10 cellular contexts compared by ENCODE assay signal in genomic region chr1:218499021-218499691, GRCh38.
A peak's percentile ranks its signal among the peaks of the same experiment; 100 is the strongest.
DNase-seq lines count a peak whose midpoint lies in the region; ATAC-seq and TF ChIP-seq lines count a peak whose summit lies in the region.
"Had no signal": no experiment of that assay in that cellular context is flagged by ENCODE, and none has a peak within 500 bp of the region (broad histone marks: within the 10 kb centered on the region; RNA-seq: fewer than 3 reads in every experiment).

No MANE protein-coding gene starts in this region.

- H3K27me3 Mint-ChIP-seq in HFFc6 (ENCODE audit: insufficient read depth) (peaks cover 2% of the 10 kb centered on the region), endodermal cell (ENCODE audit: insufficient read depth) (no peaks in the 10 kb centered on the region)

- TF ChIP-seq POLR2A in stomach (IDR thresholded peaks at IDR 0.05): no peak

- H3K9ac ChIP-seq in adipocyte (ENCODE audit: low read length) (peak overlapping the region; percentile 75), endodermal cell (ENCODE audit: extremely low read depth, low read length, poor library complexity, severe bottlenecking) (no peak overlapping the region)

- H3K27ac Mint-ChIP-seq in HFFc6 (peak overlapping the region; percentile 95), endodermal cell (no peak overlapping the region)

- H3K4me3 Mint-ChIP-seq in HFFc6: peak overlapping the region; percentile 91
- no peak overlapping the region for H3K4me3 Mint-ChIP-seq in endodermal cell
- H3K4me3 Mint-ChIP-seq: central memory CD8-positive, alpha-beta T cell had no signal

- H3K4me1 ChIP-seq in adipocyte (ENCODE audit: control insufficient read depth, insufficient read depth, low read length) (peaks cover 20% of the 10 kb centered on the region), stomach (peaks cover 6 to 25% (median 17%) of the 10 kb centered on the region in 4 donors), endodermal cell (ENCODE audit: control insufficient read depth, insufficient read depth, low read length) (peaks cover 15% of the 10 kb centered on the region)

- H3K27me3 ChIP-seq in adipocyte (replicated peaks; ENCODE audit: control insufficient read depth, insufficient read depth, low read length): no peaks in the 10 kb centered on the region
- H3K27me3 ChIP-seq in stomach: no peaks in the 10 kb centered on the region
- H3K27me3 ChIP-seq in endodermal cell (ENCODE audit: control insufficient read depth, insufficient read depth, low read length, poor library complexity, severe bottlenecking): no peaks in the 10 kb centered on the region

- H3K4me1 Mint-ChIP-seq in HFFc6 (ENCODE audit: low read depth) (peaks cover 60% of the 10 kb centered on the region), endodermal cell (peaks cover 34% of the 10 kb centered on the region)
- H3K4me1 Mint-ChIP-seq: central memory CD8-positive, alpha-beta T cell had no signal

- TF ChIP-seq EP300 in stomach (IDR thresholded peaks at IDR 0.05): no peak

- 23 to 36% (median 31%) methylated on average over 4 of the region's 4 CpGs for WGBS in stomach, 5 donors
- WGBS in endodermal cell (ENCODE audit: insufficient coverage in 1 of 2, insufficient read length in 1 of 2), 2 experiments: 95 to 100% methylated on average over 4 of the region's 4 CpGs

- intact Hi-C loops in left ventricle myocardium superior (cut with micrococcal nuclease) (loop anchor here (10.0 kb wide), 1 partner anchor 154 kb away; the partner anchor contains the start of gene TGFB2), stomach (cut with DNase I; ENCODE audit: low total_unique reads) (no loop called here)

- H3K27ac ChIP-seq in stomach: peak overlapping the region in 4 of 5 donors; percentile 56 to 71 (median 67)
- no peak overlapping the region for H3K27ac ChIP-seq in endodermal cell (ENCODE audit: low read depth, low read length)

- H3K4me3 ChIP-seq in adipocyte (ENCODE audit: low read length): peak overlapping the region; percentile 76
- peak overlapping the region; percentile 18 to 33 (median 26) for H3K4me3 ChIP-seq in stomach
- no peak overlapping the region for H3K4me3 ChIP-seq in endodermal cell (ENCODE audit: low read length)

- H3K36me3 ChIP-seq in adipocyte (ENCODE audit: control insufficient read depth, insufficient read depth, low read length, severe bottlenecking) (no peaks in the 10 kb centered on the region), stomach (no peaks in the 10 kb centered on the region), endodermal cell (ENCODE audit: control insufficient read depth, insufficient read depth, low read length) (no peaks in the 10 kb centered on the region)

- no peaks in the 10 kb centered on the region for H3K9me3 Mint-ChIP-seq in HFFc6
- H3K9me3 Mint-ChIP-seq in endodermal cell: peaks cover 8% of the 10 kb centered on the region

- TF ChIP-seq CTCF in HFFc6 (IDR thresholded peaks at IDR 0.05): no peak
- no peak for TF ChIP-seq CTCF in stomach (IDR thresholded peaks at IDR 0.05)
- no peak for TF ChIP-seq CTCF in endodermal cell (conservative IDR thresholded peaks at IDR 0.05)

- DNase-seq in HFFc6 (peak; percentile 97), adipocyte (ENCODE audit: low read depth) (peak; percentile 80), left ventricle myocardium superior (no peak), stomach (no peak), NCI-H1417 (lab: John Stamatoyannopoulos, UW) (no peak), islet precursor cell (no peak), NCI-H187 treated with DMSO at 0.1 percent for 48 hours (lab: John Stamatoyannopoulos, UW) (no peak), endodermal cell (no peak)
- DNase-seq: stimulated activated CD4-positive, alpha-beta T cell treated with anti-CD3 and anti-CD28 coated beads, Interleukin-1b, Interleukin-23, amount 100 ng/mL, for 48 hours had no signal

- ATAC-seq in left ventricle myocardium superior: peak; percentile 72

- H3K36me3 Mint-ChIP-seq in HFFc6 (ENCODE audit: low read depth) (0 out of 2 replicates have a peak, but pooled peaks cover 4% of the 10 kb centered on the region), endodermal cell (ENCODE audit: low read depth) (no peaks in the 10 kb centered on the region)

- H3K9me3 ChIP-seq in adipocyte (ENCODE audit: control insufficient read depth, low read length): no peaks in the 10 kb centered on the region
- H3K9me3 ChIP-seq in stomach: no peaks in the 10 kb centered on the region
- peaks cover 7% of the 10 kb centered on the region for H3K9me3 ChIP-seq in endodermal cell (ENCODE audit: control insufficient read depth, low read length)

Comparison
In these comparisons a context has a peak if more than half of its experiments do, and no peak if none do; other contexts are left out.
1. DNase-seq: peak in HFFc6 (single experiment) and adipocyte (single experiment); none in left ventricle myocardium superior (single experiment), stomach (single experiment), NCI-H1417 (0 of 3), islet precursor cell (single experiment), NCI-H187 treated with DMSO at 0.1 percent for 48 hours (single experiment) and endodermal cell (single experiment).